In the genomic region with DNA sequence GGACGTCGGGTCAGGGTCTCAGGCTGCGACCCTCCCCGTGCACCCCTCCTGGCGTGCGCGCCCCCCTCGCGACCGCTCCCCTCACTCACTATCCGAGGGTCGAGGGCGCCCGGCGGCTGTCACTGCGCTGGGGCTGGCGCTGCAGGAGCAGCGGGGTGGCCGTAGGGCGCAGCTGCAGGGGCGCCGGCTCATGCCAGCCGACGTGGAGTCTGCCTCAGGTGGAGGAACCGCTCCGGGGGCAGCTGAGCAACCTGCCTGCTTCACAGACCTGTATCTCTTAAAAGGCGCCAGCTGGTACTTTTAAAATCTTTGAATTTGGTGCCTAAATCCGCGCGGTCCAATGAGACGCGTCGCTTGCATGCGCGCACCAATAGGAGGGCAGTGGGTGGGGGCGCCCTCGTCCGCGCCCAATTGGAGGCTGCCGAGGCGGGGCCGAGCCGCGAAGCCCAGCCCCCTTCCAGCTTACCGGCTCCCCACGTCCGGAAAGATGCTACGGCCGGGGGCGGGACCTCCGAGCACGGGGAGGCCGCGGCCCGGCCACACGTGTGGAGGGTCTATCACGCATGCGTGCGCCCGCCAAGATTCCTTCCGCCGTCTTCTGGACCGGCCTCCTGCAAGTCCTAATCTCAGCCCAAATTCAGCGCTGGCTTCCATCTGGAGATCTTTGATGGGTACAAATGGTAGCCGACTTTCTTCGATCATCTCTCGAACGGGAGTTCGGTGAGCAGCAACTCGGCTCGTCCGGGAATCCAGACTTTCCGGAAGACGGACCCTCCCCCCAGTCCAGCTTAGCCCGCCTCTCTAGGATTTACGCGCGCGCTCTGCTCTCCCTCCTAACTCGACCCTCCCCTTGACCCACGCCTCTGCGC, we compare ENCODE assay signal across 8 cellular contexts. TPM values are rescaled to one million over a fixed set of nuclear protein-coding genes. Genes with fewer than 3 reads are reported as not detected.
DNase-seq lines count a peak whose midpoint lies in the region; ATAC-seq and TF ChIP-seq lines count a peak whose summit lies in the region.

A gene with protein sequence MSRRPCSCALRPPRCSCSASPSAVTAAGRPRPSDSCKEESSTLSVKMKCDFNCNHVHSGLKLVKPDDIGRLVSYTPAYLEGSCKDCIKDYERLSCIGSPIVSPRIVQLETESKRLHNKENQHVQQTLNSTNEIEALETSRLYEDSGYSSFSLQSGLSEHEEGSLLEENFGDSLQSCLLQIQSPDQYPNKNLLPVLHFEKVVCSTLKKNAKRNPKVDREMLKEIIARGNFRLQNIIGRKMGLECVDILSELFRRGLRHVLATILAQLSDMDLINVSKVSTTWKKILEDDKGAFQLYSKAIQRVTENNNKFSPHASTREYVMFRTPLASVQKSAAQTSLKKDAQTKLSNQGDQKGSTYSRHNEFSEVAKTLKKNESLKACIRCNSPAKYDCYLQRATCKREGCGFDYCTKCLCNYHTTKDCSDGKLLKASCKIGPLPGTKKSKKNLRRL (minus strand): TSS at position 274 of the 869 bp plus-strand sequence. CDS start 82 bp downstream, at position 192.

- no peaks in the 10 kb centered on the region for H3K9me3 Mint-ChIP-seq in endothelial cell (ENCODE audit: unreplicated experiment)
- H3K9me3 Mint-ChIP-seq in mesothelial cell of epicardium = no peaks in the 10 kb centered on the region

- peak; percentile 83 for ATAC-seq in GM21515 (IDR thresholded peaks at IDR 0.05; ENCODE audit: unreplicated experiment)

- peak within 1 kb of the TSS; percentile 87 for H3K4me2 ChIP-seq in OCI-LY3 (ENCODE audit: low read length)

- H3K27ac Mint-ChIP-seq in endothelial cell (ENCODE audit: unreplicated experiment) = peak within 1 kb of the TSS; percentile 98
- H3K27ac Mint-ChIP-seq in mesothelial cell of epicardium = peak within 1 kb of the TSS; percentile 99

- TF ChIP-seq CTCF in OCI-LY3 (IDR thresholded peaks at IDR 0.05; ENCODE audit: low read depth, low read length) = no peak
- no peak for TF ChIP-seq CTCF in endothelial cell (IDR thresholded peaks at IDR 0.05; ENCODE audit: unreplicated experiment)
- TF ChIP-seq CTCF in mesothelial cell of epicardium (IDR thresholded peaks at IDR 0.05; ENCODE audit: unreplicated experiment) = no peak

- peak within 1 kb of the TSS; percentile 99 for H3K4me3 ChIP-seq in OCI-LY3 (ENCODE audit: low read length)

- DNase-seq in D341Med (ENCODE audit: low spot score) = peak; percentile 96
- peak; percentile 95 for DNase-seq in HuH-7 (ENCODE audit: low spot score)
- peak; percentile 96 for DNase-seq in activated CD8-positive, alpha-beta memory T cell treated with anti-CD3 and anti-CD28 coated beads, Interleukin-2, amount 50 U/mL, for 48 hours
- DNase-seq in endothelial cell (ENCODE audit: low spot score) = peak; percentile 96
- DNase-seq in mesothelial cell of epicardium (ENCODE audit: low spot score in 2 of 2, unreplicated experiment in 2 of 2) = peak; percentile 94 to 97
- peak; percentile 97 for DNase-seq in stimulated activated CD8-positive, alpha-beta memory T cell treated with anti-CD3 and anti-CD28 coated beads, Interleukin-15, amount 100 ng/mL, for 48 hours (ENCODE audit: low read depth in 2 of 2)

- H3K4me1 ChIP-seq in OCI-LY3 (ENCODE audit: low read length) = peaks cover 18% of the 10 kb centered on the region

- H3K4me1 Mint-ChIP-seq in endothelial cell (ENCODE audit: unreplicated experiment) = peaks cover 25% of the 10 kb centered on the region
- peaks cover 36% of the 10 kb centered on the region for H3K4me1 Mint-ChIP-seq in mesothelial cell of epicardium

- H3K27ac ChIP-seq in OCI-LY3 (ENCODE audit: low read length) = peak within 1 kb of the TSS; percentile 93

- no peak within 1 kb of the TSS; the same call in 1 of the 2 replicates for H2AFZ ChIP-seq in OCI-LY3 (ENCODE audit: low read depth, low read length)

- H3K36me3 ChIP-seq in OCI-LY3 (replicated peaks; ENCODE audit: low read depth, low read length) = peaks cover 29% of the 10 kb centered on the region

- H3K9me3 ChIP-seq in OCI-LY3 (ENCODE audit: insufficient read depth, low read length) = no peaks in the 10 kb centered on the region

- peak within 1 kb of the TSS; percentile 99 for H3K4me3 Mint-ChIP-seq in endothelial cell (ENCODE audit: unreplicated experiment)
- H3K4me3 Mint-ChIP-seq in mesothelial cell of epicardium = peak within 1 kb of the TSS; percentile 94

- H3K27me3 Mint-ChIP-seq in endothelial cell (ENCODE audit: unreplicated experiment) (peaks cover 3% of the 10 kb centered on the region), mesothelial cell of epicardium (ENCODE audit: low read depth) (no peaks in the 10 kb centered on the region)

- H4K20me1 ChIP-seq in OCI-LY3 (ENCODE audit: insufficient read depth, low read length) = peaks cover 53% of the 10 kb centered on the region

- peaks cover 4% of the 10 kb centered on the region for H3K36me3 Mint-ChIP-seq in endothelial cell (ENCODE audit: low read depth, unreplicated experiment)
- peaks cover 5% of the 10 kb centered on the region for H3K36me3 Mint-ChIP-seq in mesothelial cell of epicardium

- peaks cover 84% of the 10 kb centered on the region for H3K79me2 ChIP-seq in OCI-LY3 (ENCODE audit: low read length)

- peak within 1 kb of the TSS; percentile 100 for H3K9ac ChIP-seq in OCI-LY3 (ENCODE audit: low read length)

- no peaks in the 10 kb centered on the region for H3K27me3 ChIP-seq in OCI-LY3 (ENCODE audit: low read depth, low read length)

RNA-seq across cellular contexts. Expression of the gene that starts here (rescaled TPM):
- total RNA-seq in endothelial cell (ENCODE audit: unreplicated experiment) (9.4 TPM), mesothelial cell of epicardium (16.6 to 17.7 TPM (median 17.1 TPM) in 3 replicates)

Comparison
In these comparisons a context has a peak if more than half of its experiments do, and no peak if none do; other contexts are left out.
1. Peak in every context shown above with its lines: DNase-seq, ATAC-seq, H3K4me3 ChIP-seq and H3K27ac ChIP-seq.